Comparison of ENCODE assay signal across 9 cellular contexts in genomic region chr21:34668803-34669148, GRCh38. TPM values are rescaled to one million over a fixed set of nuclear protein-coding genes. Genes with fewer than 3 reads are reported as not detected.
DNase-seq lines count a peak whose midpoint lies in the region; ATAC-seq, FAIRE-seq and TF ChIP-seq lines count a peak whose summit lies in the region.
"Had no signal": no experiment of that assay in that cellular context is flagged by ENCODE, and none has a peak within 500 bp of the region (broad histone marks: within the 10 kb centered on the region; RNA-seq: fewer than 3 reads in every experiment).

Gene CLIC6, plus strand, starts transcription at chr21:34668994. Its CDS starts 395 bp downstream, at chr21:34669389.

- TF ChIP-seq CTCF in H9 (conservative IDR thresholded peaks at IDR 0.05) = no peak
- TF ChIP-seq CTCF in GM12878 (IDR thresholded peaks at IDR 0.05 in 2 of 3, conservative IDR thresholded peaks at IDR 0.05 in 1 of 3; ENCODE audit: control insufficient read depth in 2 of 3, extremely low read depth in 1 of 3, insufficient read depth in 1 of 3, low read depth in 3 of 3, low read length in 3 of 3) = no peak

- peak within 1 kb of the TSS; percentile 91 for H3K4me3 ChIP-seq in GM12878

- H3K4ac ChIP-seq in H9 (ENCODE audit: low read depth, low read length) = no peak within 1 kb of the TSS

- H3K9me3 Mint-ChIP-seq in H9 = no peaks in the 10 kb centered on the region
- no peaks in the 10 kb centered on the region for H3K9me3 Mint-ChIP-seq in stimulated activated naive B cell treated with anti-CD40 and anti-IgM and Interleukin-4, amounts not matched to agents 10 μg/mL and 1 μg/mL and 100 μg/mL, for 72 hours

- RAD21 ChIA-PET in GM12878 (lab: Charles Lee; ENCODE audit: unreplicated experiment) = no interaction called here

- no peaks in the 10 kb centered on the region for H3K79me2 ChIP-seq in H9 (ENCODE audit: insufficient read depth, low read length)
- H3K79me2 ChIP-seq in GM12878 (ENCODE audit: control insufficient read depth, insufficient read depth, low read length) = peaks cover 34% of the 10 kb centered on the region

- H3K4me3 Mint-ChIP-seq in H9 = peak within 1 kb of the TSS; percentile 69 to 86
- H3K4me3 Mint-ChIP-seq in stimulated activated naive B cell treated with anti-CD40 and anti-IgM and Interleukin-4, amounts not matched to agents 10 μg/mL and 1 μg/mL and 100 μg/mL, for 72 hours = peak within 1 kb of the TSS; percentile 62 to 77

- H3K36me3 Mint-ChIP-seq in H9 (ENCODE audit: insufficient read depth in 1 of 3, low read depth in 3 of 3) = peaks cover 0 to 4% (median 0%) of the 10 kb centered on the region in 3 experiments; a peak in 1 of 7 replicates
- peaks cover 0 to 2% of the 10 kb centered on the region in 2 donors for H3K36me3 Mint-ChIP-seq in stimulated activated naive B cell treated with anti-CD40 and anti-IgM and Interleukin-4, amounts not matched to agents 10 μg/mL and 1 μg/mL and 100 μg/mL, for 72 hours

- SMC1A ChIA-PET in GM12878 (lab: Charles Lee; ENCODE audit: uncharacterized antibody, unreplicated experiment) = interaction anchor here (4.1 kb wide), 1 partner anchor 27 kb away, joined by 24 read pairs; no protein-coding TSS in a partner anchor

- H3K27ac Mint-ChIP-seq in H9 = no peak within 1 kb of the TSS; a peak in 1 of 7 replicates
- peak within 1 kb of the TSS; percentile 87 for H3K27ac Mint-ChIP-seq in stimulated activated naive B cell treated with anti-CD40 and anti-IgM and Interleukin-4, amounts not matched to agents 10 μg/mL and 1 μg/mL and 100 μg/mL, for 72 hours

- peaks cover 19 to 22% of the 10 kb centered on the region in 2 experiments for H3K4me1 Mint-ChIP-seq in H9
- H3K4me1 Mint-ChIP-seq in stimulated activated naive B cell treated with anti-CD40 and anti-IgM and Interleukin-4, amounts not matched to agents 10 μg/mL and 1 μg/mL and 100 μg/mL, for 72 hours = peaks cover 13 to 21% of the 10 kb centered on the region in 2 donors

- no peaks in the 10 kb centered on the region for H3K9me3 ChIP-seq in H9 (ENCODE audit: control insufficient read depth, low read depth, low read length)
- no peaks in the 10 kb centered on the region; the same call in 2 of the 3 replicates for H3K9me3 ChIP-seq in GM12878 (replicated peaks; ENCODE audit: control insufficient read depth, insufficient read depth, low read length)

- TF ChIP-seq EP300 in GM12878 (IDR thresholded peaks at IDR 0.05; ENCODE audit: borderline replicate concordance in 1 of 2, control insufficient read depth in 1 of 2, low read depth in 2 of 2, low read length in 2 of 2) = no peak

- H3K27me3 ChIP-seq in H9 (ENCODE audit: insufficient read depth, low read length) (peaks cover 11% of the 10 kb centered on the region; the same call in 1 of the 2 replicates), GM12878 (replicated peaks in 1 of 2; ENCODE audit: control insufficient read depth in 2 of 2, insufficient read depth in 2 of 2, low read length in 1 of 2) (no peaks in the 10 kb centered on the region; a peak in 1 of 4 replicates), layer of hippocampus (ENCODE audit: control insufficient read depth, insufficient read depth, low read length) (peaks cover 27% of the 10 kb centered on the region)

- in situ Hi-C loops in GM12878 (cut with MboI) = no loop called here

- CTCF ChIA-PET in GM12878 (lab: Yijun Ruan, JAX) = interaction anchor here (3.0 kb wide), 1 partner anchor 37 kb away, joined by 11 read pairs; no protein-coding TSS in a partner anchor

- TF ChIP-seq POLR2A in GM12878 (IDR thresholded peaks at IDR 0.05; ENCODE audit: low read depth, low read length) = no peak

- H2BK15ac ChIP-seq in H9 (ENCODE audit: low read depth, low read length) = no peak within 1 kb of the TSS

- DNase-seq in H9 (peak; percentile 77), GM12878 (ENCODE audit: low read depth, low spot score) (no peak)
- no peak for DNase-seq in stimulated activated naive B cell treated with anti-CD40 and anti-IgM and Interleukin-4, amounts not matched to agents 10 μg/mL and 1 μg/mL and 100 μg/mL, for 72 hours
- no peak for DNase-seq in activated effector memory CD4-positive, alpha-beta T cell treated with Interleukin-2 at 50 U/mL for 16 hours
- DNase-seq in stimulated activated naive CD4-positive, alpha-beta T cell treated with Interleukin-2 at 50 U/mL for 16 hours (lab: John Stamatoyannopoulos, UW) = no peak
- DNase-seq in activated CD8-positive, alpha-beta memory T cell treated with anti-CD3 and anti-CD28 coated beads, Interleukin-2, amount 50 U/mL, for 48 hours = no peak
- DNase-seq: NCI-H446 had no signal

- no peak within 1 kb of the TSS for H4K5ac ChIP-seq in H9 (ENCODE audit: insufficient read length, low read depth, low read length)

- POLR2A ChIA-PET in GM12878 (lab: Charles Lee) = interaction anchor here (1.4 kb wide), 1 partner anchor 32 kb away, joined by 4 read pairs; no protein-coding TSS in a partner anchor

- no peak within 1 kb of the TSS for H3K18ac ChIP-seq in H9 (ENCODE audit: insufficient read length, low read depth, low read length)

- no peak within 1 kb of the TSS for H3K27ac ChIP-seq in H9 (ENCODE audit: insufficient read length, low read depth, low read length)
- peak within 1 kb of the TSS; percentile 58 for H3K27ac ChIP-seq in GM12878 (ENCODE audit: control insufficient read depth, insufficient read depth)
- H3K27ac ChIP-seq in layer of hippocampus (ENCODE audit: low read depth, low read length) = peak within 1 kb of the TSS; percentile 57

- TF ChIP-seq RAD21 in GM12878 (IDR thresholded peaks at IDR 0.05; ENCODE audit: insufficient read depth, low read depth, low read length) = no peak

- H2AFZ ChIP-seq in H9 (ENCODE audit: low read length) (no peak within 1 kb of the TSS), GM12878 (ENCODE audit: control insufficient read depth, low read depth, low read length) (peak within 1 kb of the TSS; percentile 79)

- no TSS peak for BruUV-seq in GM12878 (replicated peaks; lab: Mats Ljungman, UMichigan)

- no peak within 1 kb of the TSS for H2BK12ac ChIP-seq in H9 (ENCODE audit: insufficient read length, low read depth, low read length)

- H3K9ac ChIP-seq in H9 (ENCODE audit: extremely low read depth, insufficient read length, low read length) = no peak within 1 kb of the TSS
- H3K9ac ChIP-seq in GM12878 (ENCODE audit: control insufficient read depth, insufficient read depth, low read length) = peak within 1 kb of the TSS; percentile 71

- H3K27me3 Mint-ChIP-seq in H9 (ENCODE audit: low read depth) = peaks cover 83% of the 10 kb centered on the region
- H3K27me3 Mint-ChIP-seq in stimulated activated naive B cell treated with anti-CD40 and anti-IgM and Interleukin-4, amounts not matched to agents 10 μg/mL and 1 μg/mL and 100 μg/mL, for 72 hours = peaks cover 56 to 59% of the 10 kb centered on the region in 2 donors

- intact Hi-C loops in GM12878 (cut with micrococcal nuclease; ENCODE audit: unreplicated experiment) = no loop called here

- H2BK120ac ChIP-seq in H9 (ENCODE audit: low read depth, low read length, poor library complexity, severe bottlenecking) = no peak within 1 kb of the TSS

- H3K23me2 ChIP-seq in H9 (ENCODE audit: insufficient read length, low read depth, low read length, poor library complexity, severe bottlenecking) = peaks cover 12% of the 10 kb centered on the region

- no peak within 1 kb of the TSS for H3K23ac ChIP-seq in H9 (ENCODE audit: insufficient read length, low read depth, low read length)

- H2BK5ac ChIP-seq in H9 (ENCODE audit: insufficient read length, low read length) = no peak within 1 kb of the TSS

- no peak within 1 kb of the TSS for H2AK5ac ChIP-seq in H9 (ENCODE audit: insufficient read length, low read length)

- whole genome bisulfite sequencing in H9 (ENCODE audit: extremely low coverage, insufficient read length, low lambda C conversion rate) = no CpG with 5 or more reads among the region's 18 CpGs
- WGBS in GM12878 (ENCODE audit: insufficient coverage, insufficient replicate concordance, low lambda C conversion rate, missing lambda C conversion rate) = 49% methylated on average over 18 of the region's 18 CpGs

- no peaks in the 10 kb centered on the region for H3K4me1 ChIP-seq in H9 (ENCODE audit: insufficient read depth, low read length)
- peaks cover 17% of the 10 kb centered on the region for H3K4me1 ChIP-seq in GM12878 (ENCODE audit: control insufficient read depth, insufficient read depth, low read length)

- H3T11ph ChIP-seq in H9 (ENCODE audit: low read length) = no peak within 1 kb of the TSS

- no peak for FAIRE-seq in GM12878 (lab: Jason Lieb, UNC)

- no peaks in the 10 kb centered on the region for H3K79me1 ChIP-seq in H9 (ENCODE audit: insufficient read depth, low read depth, low read length, poor library complexity, severe bottlenecking)

- no peaks in the 10 kb centered on the region; a peak in 1 of 4 replicates for H3K36me3 ChIP-seq in GM12878 (ENCODE audit: control insufficient read depth in 2 of 2, insufficient read depth in 2 of 2, low read length in 1 of 2)

- H3K56ac ChIP-seq in H9 (ENCODE audit: insufficient read length, low read depth, low read length) = no peak within 1 kb of the TSS

- H4K91ac ChIP-seq in H9 (ENCODE audit: insufficient read length, low read depth, low read length) = no peak within 1 kb of the TSS

- peak within 1 kb of the TSS; percentile 72 for H3K4me2 ChIP-seq in H9 (ENCODE audit: insufficient read depth, insufficient read length, low read length)
- H3K4me2 ChIP-seq in GM12878 (ENCODE audit: control insufficient read depth, insufficient read depth) = peak within 1 kb of the TSS; percentile 24

- ATAC-seq in GM12878 (peak; percentile 48), HG03439 (IDR thresholded peaks at IDR 0.05; ENCODE audit: unreplicated experiment) (no peak)
- ATAC-seq in stimulated activated naive B cell treated with anti-CD40 and anti-IgM and Interleukin-4, amounts not matched to agents 10 μg/mL and 1 μg/mL and 100 μg/mL, for 72 hours (replicated peaks) = no peak

- H3K14ac ChIP-seq in H9 (ENCODE audit: insufficient read depth, low read length) = peak within 1 kb of the TSS; percentile 64

- no peak within 1 kb of the TSS for H2BK20ac ChIP-seq in H9 (ENCODE audit: low read depth, low read length, poor library complexity, severe bottlenecking)

- H4K8ac ChIP-seq in H9 (replicated peaks; ENCODE audit: insufficient read length, low read depth, low read length) = no peak within 1 kb of the TSS

- H4K20me1 ChIP-seq in H9 (ENCODE audit: control insufficient read depth, insufficient read depth, insufficient read length) = no peaks in the 10 kb centered on the region
- H4K20me1 ChIP-seq in GM12878 (ENCODE audit: control insufficient read depth, insufficient read depth) = no peaks in the 10 kb centered on the region

RNA-seq across cellular contexts. Expression of gene CLIC6, which starts in this region (rescaled TPM):
- total RNA-seq in H9 (2021) (0.90 and 1.3 TPM in 2 replicates), GM12878 (2014; rRNA removed) (9.3 and 10.0 TPM in 2 replicates), GM12878 (2014; rRNA removed; fragmentation: Illumina TruSeq; extraction: Trizol) (10.8 and 10.9 TPM in 2 replicates), GM12878 (2021) (31.9 and 34.1 TPM in 2 replicates)
- total RNA-seq in GM12878 (2013; cell fraction: nucleolus; rRNA removed) = 7.1 and 7.6 TPM in 2 replicates
- 13.8 TPM for polyA plus RNA-seq in GM12878 (2011; ENCODE audit: low read depth)
- polyA plus RNA-seq in GM12878 (2011; rRNA removed) (5.7 and 6.6 TPM in 2 replicates), GM12878 (2014; fragmentation: Illumina TruSeq; extraction: Trizol) (32.2 and 39.5 TPM in 2 replicates), GM12878 (2014; fragmentation: Nextera tagmentation; extraction: Ambion mirVana) (10 to 100 TPM in 1 of 2 experiments, 1 to 10 TPM in 1; 8.4 to 15.4 TPM), GM12878 (2014; rRNA removed) (13.0 and 13.4 TPM in 2 replicates), GM12878 (2016; fragmentation: Nextera tagmentation; extraction: Ambion mirVana) (10 to 100 TPM in 1 of 2 experiments, 1 to 10 TPM in 1; 9.0 to 11.4 TPM)
- polyA plus RNA-seq in GM12878 (2011; cell fraction: cytosol; rRNA removed) = 3.2 and 5.1 TPM in 2 replicates
- polyA plus RNA-seq in GM12878 (2011; cell fraction: nucleus; rRNA removed) = 3.4 and 5.3 TPM in 2 replicates
- polyA plus RNA-seq in GM12878 (2012) = 16.6 and 19.3 TPM in 2 replicates
- 1.6 and 2.3 TPM in 2 replicates for polyA minus RNA-seq in GM12878 (2011; rRNA and poly(A)+ RNA removed)
- 1.7 and 2.1 TPM in 2 replicates for polyA minus RNA-seq in GM12878 (2011; cell fraction: cytosol; rRNA and poly(A)+ RNA removed)
- polyA minus RNA-seq in GM12878 (2011; cell fraction: nucleus; rRNA and poly(A)+ RNA removed) = 0.85 and 1.7 TPM in 2 replicates
